In genomic region chr2:175755656-175756386, GRCh38 we compare ENCODE assay signal across 14 cellular contexts.
DNase-seq lines count a peak whose midpoint lies in the region; TF ChIP-seq lines count a peak whose summit lies in the region.
"Had no signal": no experiment of that assay in that cellular context is flagged by ENCODE, and none has a peak within 500 bp of the region (broad histone marks: within the 10 kb centered on the region; RNA-seq: fewer than 3 reads in every experiment).

No MANE protein-coding gene starts in this region.

- H3K9me3 Mint-ChIP-seq in mesothelial cell of epicardium = peaks cover 6% of the 10 kb centered on the region

- peak; percentile 41 for DNase-seq in OCI-M1 (lab: John Stamatoyannopoulos, UW)
- no peak for DNase-seq in mesothelial cell of epicardium (ENCODE audit: low spot score in 2 of 2, unreplicated experiment in 2 of 2)
- DNase-seq in H7 = no peak
- no peak for DNase-seq in adrenal gland
- DNase-seq in NCI-H2196 treated with DMSO at 0.1 percent for 48 hours (lab: John Stamatoyannopoulos, UW; ENCODE audit: unreplicated experiment) = no peak
- DNase-seq: Caco-2; CD4-positive, alpha-beta T cell; DMS79; GDM1 had no signal

- H3K27me3 Mint-ChIP-seq in mesothelial cell of epicardium (ENCODE audit: low read depth) = no peaks in the 10 kb centered on the region

- TF ChIP-seq POLR2A in adrenal gland (IDR thresholded peaks at IDR 0.05) = no peak

- H3K4me1 ChIP-seq in BLaER1 treated with 17β-estradiol and CSF1 and Interleukin-3, amounts not matched to agents 10 nM and 100 nM = peaks cover 0 to 15% (median 7%) of the 10 kb centered on the region in 10 experiments; a peak in 10 of 20 replicates
- no peaks in the 10 kb centered on the region for H3K4me1 ChIP-seq in adrenal gland (replicated peaks in 1 of 2)
- H3K4me1 ChIP-seq: Caco-2, HAP-1 had no signal

- H3K4me3 ChIP-seq in BLaER1 treated with 17β-estradiol and CSF1 and Interleukin-3, amounts not matched to agents 10 nM and 100 nM = no peak overlapping the region
- H3K4me3 ChIP-seq in H7 (ENCODE audit: insufficient read depth, low read depth, low read length) (no peak overlapping the region), adrenal gland (no peak overlapping the region)
- H3K4me3 ChIP-seq: GM23338, HAP-1 had no signal

- no peak overlapping the region for H3K9ac ChIP-seq in BLaER1 treated with 17β-estradiol and CSF1 and Interleukin-3, amounts not matched to agents 10 nM and 100 nM

- peaks cover 7% of the 10 kb centered on the region for H3K36me3 Mint-ChIP-seq in mesothelial cell of epicardium

- WGBS in adrenal gland, 4 donors = 41 to 52% (median 43%) methylated on average over 4 of the region's 4 CpGs

- H3K4me2 ChIP-seq in BLaER1 treated with 17β-estradiol and CSF1 and Interleukin-3, amounts not matched to agents 10 nM and 100 nM = peak overlapping the region in 7 of 11 experiments; percentile 22 to 46 (median 39); a peak in 11 of 22 replicates
- H3K4me2 ChIP-seq: GM23338 had no signal

- no peaks in the 10 kb centered on the region for H4K20me1 ChIP-seq in BLaER1 treated with 17β-estradiol and CSF1 and Interleukin-3, amounts not matched to agents 10 nM and 100 nM

- peaks cover 5% of the 10 kb centered on the region for H3K4me1 Mint-ChIP-seq in mesothelial cell of epicardium
- H3K4me1 Mint-ChIP-seq: B cell had no signal

- TF ChIP-seq CTCF in mesothelial cell of epicardium (IDR thresholded peaks at IDR 0.05; ENCODE audit: unreplicated experiment) = no peak
- no peak for TF ChIP-seq CTCF in adrenal gland (IDR thresholded peaks at IDR 0.05)

- H3K36me3 ChIP-seq in BLaER1 treated with 17β-estradiol and CSF1 and Interleukin-3, amounts not matched to agents 10 nM and 100 nM = no peaks in the 10 kb centered on the region
- no peaks in the 10 kb centered on the region for H3K36me3 ChIP-seq in H7 (replicated peaks; ENCODE audit: control insufficient read depth, insufficient read depth, low read length)
- no peaks in the 10 kb centered on the region for H3K36me3 ChIP-seq in adrenal gland (replicated peaks in 1 of 2)
- H3K36me3 ChIP-seq: HAP-1 had no signal

- no peak overlapping the region for H3K27ac ChIP-seq in BLaER1 treated with 17β-estradiol and CSF1 and Interleukin-3, amounts not matched to agents 10 nM and 100 nM
- no peak overlapping the region for H3K27ac ChIP-seq in adrenal gland
- H3K27ac ChIP-seq: C4-2B had no signal

- no peaks in the 10 kb centered on the region for H3K27me3 ChIP-seq in BLaER1 treated with 17β-estradiol and CSF1 and Interleukin-3, amounts not matched to agents 10 nM and 100 nM
- no peaks in the 10 kb centered on the region for H3K27me3 ChIP-seq in H7 (ENCODE audit: control insufficient read depth, insufficient read depth, low read length)
- no peaks in the 10 kb centered on the region for H3K27me3 ChIP-seq in adrenal gland

- no peak overlapping the region for H3K4me3 Mint-ChIP-seq in mesothelial cell of epicardium
- H3K4me3 Mint-ChIP-seq: B cell; CD4-positive, alpha-beta T cell; GM23338 had no signal

- peaks cover 0 to 3% (median 0%) of the 10 kb centered on the region in 11 experiments; a peak in 2 of 22 replicates for H3K9me3 ChIP-seq in BLaER1 treated with 17β-estradiol and CSF1 and Interleukin-3, amounts not matched to agents 10 nM and 100 nM (replicated peaks in 1 of 11)
- no peaks in the 10 kb centered on the region for H3K9me3 ChIP-seq in adrenal gland (replicated peaks in 1 of 3)
- H3K9me3 ChIP-seq: Caco-2, HAP-1 had no signal

- peak overlapping the region; percentile 15 for H3K27ac Mint-ChIP-seq in mesothelial cell of epicardium
- H3K27ac Mint-ChIP-seq: B cell; CD4-positive, alpha-beta T cell; GM23338 had no signal

- intact Hi-C loops in adrenal gland (cut with DNase I) = no loop called here
